ENCODE assay signal across 35 cellular contexts in the genomic region with DNA sequence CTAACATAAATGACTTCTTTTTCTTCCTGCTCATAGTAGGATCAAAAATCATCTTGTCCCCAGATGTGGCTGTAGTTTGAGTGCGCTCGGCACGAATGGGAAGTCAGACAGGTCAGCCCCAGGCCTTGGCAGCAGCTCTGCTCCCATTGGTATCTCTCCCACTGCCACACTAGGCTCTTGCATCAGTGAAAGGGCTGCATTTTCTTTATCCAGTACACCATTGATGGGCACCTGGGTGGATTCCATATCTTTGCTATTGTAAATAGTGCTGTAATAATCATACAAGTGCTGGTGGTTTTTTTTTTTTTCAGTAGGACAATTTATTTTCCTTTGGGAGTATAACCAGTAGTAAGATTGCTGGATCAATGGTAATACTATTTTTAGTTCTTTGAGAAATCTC.
"Had no signal": no experiment of that assay in that cellular context is flagged by ENCODE, and none has a peak within 500 bp of the region (broad histone marks: within the 10 kb centered on the region; RNA-seq: fewer than 3 reads in every experiment).

No MANE protein-coding gene starts in this region.

- H3K4me3 ChIP-seq: MG63 had no signal

- H3K4me2 ChIP-seq: KMS-11 had no signal

- H3K27ac ChIP-seq: KMS-11 had no signal

- H3K27me3 ChIP-seq: MG63 had no signal

- H3K36me3 ChIP-seq: MG63 had no signal

- DNase-seq: Karpas-422, Kasumi-1, KBM-7, KG1, MG63, MM.1S, MV-4-11, NCI-H1048, NCI-H1092, NCI-H1092 treated with DMSO at 0.1 percent for 48 hours, NCI-H1105, NCI-H1105 treated with DMSO at 0.1 percent for 48 hours, NCI-H1417, NCI-H1417 treated with DMSO at 0.1 percent for 48 hours, NCI-H1436, NCI-H1436 treated with DMSO at 0.1 percent for 48 hours, NCI-H146, NCI-H1694, NCI-H1694 treated with DMSO at 0.1 percent for 48 hours, NCI-H187, NCI-H187 treated with DMSO at 0.1 percent for 48 hours, NCI-H1930, NCI-H2029, NCI-H2029 treated with DMSO at 0.1 percent for 48 hours, NCI-H2081, NCI-H2081 treated with DMSO at 0.1 percent for 48 hours, NCI-H2107, NCI-H2171, NCI-H2171 treated with DMSO at 0.1 percent for 48 hours, NCI-H2227 treated with DMSO at 0.1 percent for 48 hours, NCI-H226, NCI-H345, NCI-H446, NCI-H446 treated with DMSO at 0.1 percent for 48 hours had no signal

- H3K9me3 ChIP-seq: MG63 had no signal

- H3K9ac ChIP-seq: KMS-11 had no signal
